Comparison of ENCODE assay signal across 2 cellular contexts in the genomic region with DNA sequence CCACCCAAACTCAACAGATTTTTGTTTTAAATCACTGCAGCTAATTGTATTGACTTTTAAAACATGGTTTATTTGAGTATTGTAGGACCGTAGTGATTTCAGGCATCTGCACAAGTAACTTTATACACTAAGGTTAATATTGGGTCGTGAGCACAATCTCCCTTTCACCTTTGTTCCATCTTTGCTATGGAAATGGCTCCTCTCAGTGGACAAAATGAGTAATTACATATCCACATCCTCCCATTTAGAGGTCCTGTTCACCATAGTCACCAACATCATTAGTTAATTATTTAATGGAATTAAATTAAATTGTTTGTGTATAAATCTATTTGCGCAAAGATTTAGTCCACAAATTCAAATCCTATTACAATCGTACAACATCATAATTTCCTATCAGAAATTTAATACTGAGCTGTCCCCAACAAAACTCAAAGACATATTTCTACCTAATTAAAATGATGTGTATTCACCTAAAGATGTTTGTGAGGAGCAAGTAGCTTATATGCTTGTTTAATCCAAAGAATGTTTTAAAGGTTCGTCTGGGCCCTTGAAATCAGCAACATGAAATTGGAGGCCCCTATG.
TF ChIP-seq lines count a peak whose summit lies in the region.

No MANE protein-coding gene starts in this region.

TF ChIP-seq in IMR-90, 13 proteins besides CTCF, POLR2A, EP300 and RAD21:
- TF ChIP-seq RFX5 (IDR thresholded peaks at IDR 0.05; ENCODE audit: low read depth, low read length) (no peak), SMC3 (IDR thresholded peaks at IDR 0.05; ENCODE audit: low read depth, low read length) (peak; percentile 97), USF2 (IDR thresholded peaks at IDR 0.05; ENCODE audit: low read depth, low read length) (no peak), MAFK (IDR thresholded peaks at IDR 0.05; ENCODE audit: low read depth, low read length) (no peak), BHLHE40 (IDR thresholded peaks at IDR 0.05; ENCODE audit: low read depth, low read length) (no peak)

TF ChIP-seq in neural cell, 6 proteins besides CTCF, POLR2A, EP300 and RAD21:
- TF ChIP-seq SMC3 (conservative IDR thresholded peaks at IDR 0.05; ENCODE audit: poor library complexity) = peak; percentile 99
- TF ChIP-seq, protein P1, sequence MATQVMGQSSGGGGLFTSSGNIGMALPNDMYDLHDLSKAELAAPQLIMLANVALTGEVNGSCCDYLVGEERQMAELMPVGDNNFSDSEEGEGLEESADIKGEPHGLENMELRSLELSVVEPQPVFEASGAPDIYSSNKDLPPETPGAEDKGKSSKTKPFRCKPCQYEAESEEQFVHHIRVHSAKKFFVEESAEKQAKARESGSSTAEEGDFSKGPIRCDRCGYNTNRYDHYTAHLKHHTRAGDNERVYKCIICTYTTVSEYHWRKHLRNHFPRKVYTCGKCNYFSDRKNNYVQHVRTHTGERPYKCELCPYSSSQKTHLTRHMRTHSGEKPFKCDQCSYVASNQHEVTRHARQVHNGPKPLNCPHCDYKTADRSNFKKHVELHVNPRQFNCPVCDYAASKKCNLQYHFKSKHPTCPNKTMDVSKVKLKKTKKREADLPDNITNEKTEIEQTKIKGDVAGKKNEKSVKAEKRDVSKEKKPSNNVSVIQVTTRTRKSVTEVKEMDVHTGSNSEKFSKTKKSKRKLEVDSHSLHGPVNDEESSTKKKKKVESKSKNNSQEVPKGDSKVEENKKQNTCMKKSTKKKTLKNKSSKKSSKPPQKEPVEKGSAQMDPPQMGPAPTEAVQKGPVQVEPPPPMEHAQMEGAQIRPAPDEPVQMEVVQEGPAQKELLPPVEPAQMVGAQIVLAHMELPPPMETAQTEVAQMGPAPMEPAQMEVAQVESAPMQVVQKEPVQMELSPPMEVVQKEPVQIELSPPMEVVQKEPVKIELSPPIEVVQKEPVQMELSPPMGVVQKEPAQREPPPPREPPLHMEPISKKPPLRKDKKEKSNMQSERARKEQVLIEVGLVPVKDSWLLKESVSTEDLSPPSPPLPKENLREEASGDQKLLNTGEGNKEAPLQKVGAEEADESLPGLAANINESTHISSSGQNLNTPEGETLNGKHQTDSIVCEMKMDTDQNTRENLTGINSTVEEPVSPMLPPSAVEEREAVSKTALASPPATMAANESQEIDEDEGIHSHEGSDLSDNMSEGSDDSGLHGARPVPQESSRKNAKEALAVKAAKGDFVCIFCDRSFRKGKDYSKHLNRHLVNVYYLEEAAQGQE (IDR thresholded peaks at IDR 0.05; ENCODE audit: borderline replicate concordance) = no peak
